8 cellular contexts compared by ENCODE assay signal in the genomic region with DNA sequence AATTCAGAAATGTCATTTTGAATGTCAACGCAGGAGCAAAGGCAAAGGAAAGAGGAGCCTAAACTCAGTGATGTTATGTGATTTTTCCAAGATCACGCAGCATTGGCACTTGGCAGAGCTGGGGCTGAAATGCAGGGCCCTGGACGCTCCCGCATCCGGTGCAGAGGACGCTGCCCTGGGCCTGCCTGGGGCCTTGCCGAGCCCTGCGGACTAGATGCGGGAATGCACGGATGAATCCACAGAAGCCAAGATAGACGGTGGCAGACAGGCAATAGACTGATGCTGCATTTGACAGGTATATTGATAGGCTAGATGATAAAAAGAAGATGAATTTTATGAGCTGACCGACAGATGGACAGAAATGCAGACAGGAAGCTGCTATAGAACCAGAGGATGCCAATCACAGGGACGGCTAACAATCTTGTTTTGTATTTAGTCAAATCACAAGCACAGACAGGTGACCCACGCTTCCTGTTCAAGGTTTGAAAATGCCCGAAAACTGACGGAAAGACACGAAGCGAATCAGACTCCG. TPM values are rescaled to one million over a fixed set of nuclear protein-coding genes. Genes with fewer than 3 reads are reported as not detected.
DNase-seq lines count a peak whose midpoint lies in the region; TF ChIP-seq lines count a peak whose summit lies in the region.

No MANE protein-coding gene starts in this region.

- peak overlapping the region; percentile 71 for H3K27ac ChIP-seq in effector memory CD4-positive, alpha-beta T cell (ENCODE audit: insufficient read depth, low read length, poor library complexity, severe bottlenecking)

- H3K9me2 ChIP-seq in Loucy (replicated peaks; ENCODE audit: low read depth, low read length) = no peaks in the 10 kb centered on the region

- H3K9me3 Mint-ChIP-seq in neural crest cell = no peaks in the 10 kb centered on the region

- H3K9me3 ChIP-seq in Loucy (ENCODE audit: insufficient read depth, low read depth, low read length) = no peaks in the 10 kb centered on the region
- H3K9me3 ChIP-seq in effector memory CD4-positive, alpha-beta T cell (ENCODE audit: control insufficient read depth, low read length) = no peaks in the 10 kb centered on the region

- H3K27me3 Mint-ChIP-seq in neural crest cell (ENCODE audit: low read depth) = no peaks in the 10 kb centered on the region

- H4K20me1 ChIP-seq in Loucy (ENCODE audit: insufficient read depth, low read length, poor library complexity, severe bottlenecking) = peaks cover 37% of the 10 kb centered on the region

- no peaks in the 10 kb centered on the region for H3F3A ChIP-seq in Loucy (ENCODE audit: low read depth)

- DNase-seq in COLO668 (lab: John Stamatoyannopoulos, UW; ENCODE audit: unreplicated experiment) = peak; percentile 60
- DNase-seq in effector memory CD4-positive, alpha-beta T cell = no peak
- no peak for DNase-seq in neural crest cell (ENCODE audit: low read depth, low spot score)
- no peak for DNase-seq in A172 (ENCODE audit: low spot score)
- DNase-seq in NCI-H774 (lab: John Stamatoyannopoulos, UW) = no peak
- no peak for DNase-seq in activated gamma-delta T cell treated with Interleukin-2 at 50 U/mL for 16 hours
- no peak for DNase-seq in NCI-H2029 (lab: John Stamatoyannopoulos, UW)

- H3K4me1 Mint-ChIP-seq in neural crest cell = peaks cover 43% of the 10 kb centered on the region

- peak overlapping the region; percentile 68 for H3K9ac ChIP-seq in Loucy (ENCODE audit: low read depth, low read length, poor library complexity, severe bottlenecking)

- H3K36me3 ChIP-seq in Loucy (ENCODE audit: insufficient read depth, low read length) = no peaks in the 10 kb centered on the region
- H3K36me3 ChIP-seq in effector memory CD4-positive, alpha-beta T cell (ENCODE audit: control insufficient read depth, insufficient read depth, low read length) = peaks cover 6% of the 10 kb centered on the region

- H3K36me3 Mint-ChIP-seq in neural crest cell (ENCODE audit: low read depth) = no peaks in the 10 kb centered on the region

- H3K4me1 ChIP-seq in Loucy (ENCODE audit: insufficient read depth, low read length, poor library complexity, severe bottlenecking) = peaks cover 38% of the 10 kb centered on the region
- peaks cover 27% of the 10 kb centered on the region for H3K4me1 ChIP-seq in effector memory CD4-positive, alpha-beta T cell (ENCODE audit: control insufficient read depth, insufficient read depth, low read length, poor library complexity, severe bottlenecking)

- H3K4me2 ChIP-seq in Loucy (ENCODE audit: low read depth, low read length, poor library complexity, severe bottlenecking) = peak overlapping the region; percentile 66

- H3K27me3 ChIP-seq in Loucy (ENCODE audit: insufficient read depth, low read length, poor library complexity, severe bottlenecking) = no peaks in the 10 kb centered on the region
- no peaks in the 10 kb centered on the region for H3K27me3 ChIP-seq in effector memory CD4-positive, alpha-beta T cell (replicated peaks; ENCODE audit: control insufficient read depth, insufficient read depth, low read length, poor library complexity, severe bottlenecking)

- peak overlapping the region; percentile 60 for H3K4me3 ChIP-seq in Loucy (ENCODE audit: low read length, poor library complexity, severe bottlenecking)
- H3K4me3 ChIP-seq in effector memory CD4-positive, alpha-beta T cell (ENCODE audit: insufficient read depth, low read depth, low read length, poor library complexity, severe bottlenecking) = peak overlapping the region; percentile 4

- TF ChIP-seq CTCF in Loucy (conservative IDR thresholded peaks at IDR 0.05; ENCODE audit: low read length) (no peak), neural crest cell (conservative IDR thresholded peaks at IDR 0.05) (no peak)

- H2AFZ ChIP-seq in Loucy (ENCODE audit: low read length) = peak overlapping the region; percentile 52

- peaks cover 40% of the 10 kb centered on the region for H3K79me2 ChIP-seq in Loucy (ENCODE audit: insufficient read depth, low read length)

- peak overlapping the region; percentile 75 for H3K27ac Mint-ChIP-seq in neural crest cell (ENCODE audit: unreplicated experiment)

- H3K4me3 Mint-ChIP-seq in neural crest cell = peak overlapping the region; percentile 94

RNA-seq across cellular contexts. Expression of gene MARK2, which starts 0.7 kb away (rescaled TPM):
- 42.4 and 42.9 TPM in 2 replicates for total RNA-seq in neural crest cell
- total RNA-seq in A172 (2014; rRNA removed; shearing (Covaris generic)) = 14.8 TPM in 2 replicates

RNA-seq across cellular contexts. Expression of gene SPINDOC, which starts 25.0 kb away (rescaled TPM):
- total RNA-seq in neural crest cell = 104 and 107 TPM in 2 replicates
- total RNA-seq in A172 (2014; rRNA removed; shearing (Covaris generic)) = 23.0 and 40.1 TPM in 2 replicates
